10 cellular contexts compared by ENCODE assay signal in the genomic region with DNA sequence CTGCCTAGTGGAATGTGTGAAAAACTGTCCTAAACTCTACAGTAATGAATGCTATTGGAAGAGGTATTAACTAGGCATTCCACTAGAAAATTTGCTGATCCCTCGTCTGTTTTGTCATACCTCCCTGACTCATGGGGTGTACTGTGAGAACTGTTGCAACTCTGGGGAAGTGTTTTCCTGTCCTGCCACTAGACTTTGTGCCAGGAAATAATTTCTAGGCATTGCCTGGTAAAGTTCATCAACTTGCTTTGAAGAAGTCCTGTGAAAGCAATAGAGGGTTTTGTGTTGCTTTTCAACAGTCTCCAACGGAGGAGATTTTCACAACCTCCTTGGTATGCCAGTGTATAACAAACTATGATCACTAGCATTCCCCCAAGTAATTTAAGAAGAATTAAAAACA.
DNase-seq lines count a peak whose midpoint lies in the region; ATAC-seq and TF ChIP-seq lines count a peak whose summit lies in the region.
"Had no signal": no experiment of that assay in that cellular context is flagged by ENCODE, and none has a peak within 500 bp of the region (broad histone marks: within the 10 kb centered on the region; RNA-seq: fewer than 3 reads in every experiment).

No MANE protein-coding gene starts in this region.

- intact Hi-C loops in upper lobe of right lung (cut with DNase I): no loop called here

- ATAC-seq in upper lobe of right lung: peak; percentile 52

- H3K9me3 ChIP-seq in upper lobe of right lung: no peaks in the 10 kb centered on the region

- no peak overlapping the region for H3K4me3 ChIP-seq in upper lobe of right lung

- TF ChIP-seq CTCF in upper lobe of right lung (IDR thresholded peaks at IDR 0.05): no peak

- no peaks in the 10 kb centered on the region for H3K4me1 ChIP-seq in upper lobe of right lung

- DNase-seq in M059J (ENCODE audit: low read depth) (peak; percentile 60), dermis blood vessel endothelial cell (peak; percentile 48), upper lobe of right lung (no peak), SHP77 treated with DMSO at 0.1 percent for 48 hours (lab: John Stamatoyannopoulos, UW) (no peak), NOMO-1 treated with dmso at 0.1 percent for 144 hours (lab: John Stamatoyannopoulos, UW; ENCODE audit: unreplicated experiment) (no peak)
- no peak for DNase-seq in NK-92 treated with Interleukin-12 subunit alpha and Interleukin-12 subunit beta, amount 100 ng/mL, for 24 hours (lab: John Stamatoyannopoulos, UW)
- DNase-seq: activated naive CD4-positive, alpha-beta T cell treated with Interleukin-2 at 50 U/mL for 16 hours; T1000 had no signal

- H3K36me3 ChIP-seq in upper lobe of right lung: no peaks in the 10 kb centered on the region

- H3K27ac ChIP-seq in layer of hippocampus (ENCODE audit: low read depth, low read length) (peak overlapping the region; percentile 65), upper lobe of right lung (no peak overlapping the region)
- H3K27ac ChIP-seq: parathyroid adenoma had no signal

- no peaks in the 10 kb centered on the region for H3K27me3 ChIP-seq in layer of hippocampus (ENCODE audit: control insufficient read depth, insufficient read depth, low read length)
- H3K27me3 ChIP-seq in upper lobe of right lung: no peaks in the 10 kb centered on the region

Comparison
In these comparisons a context has a peak if more than half of its experiments do, and no peak if none do; other contexts are left out.
1. DNase-seq: peak in M059J (single experiment) and dermis blood vessel endothelial cell (single experiment); none in upper lobe of right lung (single experiment), SHP77 treated with DMSO at 0.1 percent for 48 hours (single experiment), NOMO-1 treated with dmso at 0.1 percent for 144 hours (single experiment) and NK-92 treated with Interleukin-12 subunit alpha and Interleukin-12 subunit beta, amount 100 ng/mL, for 24 hours (single experiment).